Comparison of ENCODE assay signal across 1 cellular context in genomic region chr10:63262674-63263073, GRCh38.
TF ChIP-seq lines count a peak whose summit lies in the region.

No MANE protein-coding gene starts in this region.

TF ChIP-seq in GM12878, 131 proteins besides CTCF, POLR2A, EP300 and RAD21 (continued from another document):
- TF ChIP-seq ZBTB40 (IDR thresholded peaks at IDR 0.05; ENCODE audit: borderline replicate concordance) (no peak), POLR2AphosphoS5 (IDR thresholded peaks at IDR 0.05; ENCODE audit: low read length) (no peak), MEF2A (IDR thresholded peaks at IDR 0.05; ENCODE audit: insufficient read depth, low read depth, low read length) (0 out of 2 replicates have a peak, but pooled peaks have one; percentile 44), PAX5 (IDR thresholded peaks at IDR 0.05; ENCODE audit: borderline replicate concordance, low read depth, low read length) (no peak), ZBTB11 (CRISPR knock-in tag; IDR thresholded peaks at IDR 0.05) (no peak), RELB (IDR thresholded peaks at IDR 0.05; ENCODE audit: low read depth) (0 out of 2 replicates have a peak, but pooled peaks have one; percentile 27), CBX5 (IDR thresholded peaks at IDR 0.05; ENCODE audit: low read depth) (0 out of 2 replicates have a peak, but pooled peaks have one; percentile 31), RUNX3 (IDR thresholded peaks at IDR 0.05; ENCODE audit: low read length) (peak; percentile 32; the same call in 1 of the 2 replicates), ATF2 (IDR thresholded peaks at IDR 0.05; ENCODE audit: low read length) (0 out of 2 replicates have a peak, but pooled peaks have one; percentile 25), LARP7 (IDR thresholded peaks at IDR 0.05) (no peak), NKRF (conservative IDR thresholded peaks at IDR 0.05) (no peak), IKZF2 (IDR thresholded peaks at IDR 0.05) (no peak; a peak in 1 of 4 replicates), POLR2AphosphoS2 (IDR thresholded peaks at IDR 0.05; ENCODE audit: low read depth, low read length) (no peak), MEF2B (IDR thresholded peaks at IDR 0.05; ENCODE audit: partially characterized antibody, poor library complexity, severe bottlenecking) (peak; percentile 18), STAT1 (conservative IDR thresholded peaks at IDR 0.05) (no peak), EGR1 (IDR thresholded peaks at IDR 0.05; ENCODE audit: borderline replicate concordance in 1 of 2, low read depth in 2 of 2, low read length in 2 of 2) (no peak), POU2F2 (IDR thresholded peaks at IDR 0.05; ENCODE audit: borderline replicate concordance, low read depth, low read length) (no peak), SREBF1 (IDR thresholded peaks at IDR 0.05; ENCODE audit: low read length) (no peak), NR2C1 (IDR thresholded peaks at IDR 0.05) (no peak), HSF1 (IDR thresholded peaks at IDR 0.05; ENCODE audit: low read depth, low read length) (no peak)
